ENCODE assay signal across 18 cellular contexts in genomic region chr9:93252116-93252780, GRCh38.
DNase-seq lines count a peak whose midpoint lies in the region; ATAC-seq and TF ChIP-seq lines count a peak whose summit lies in the region.
"Had no signal": no experiment of that assay in that cellular context is flagged by ENCODE, and none has a peak within 500 bp of the region (broad histone marks: within the 10 kb centered on the region; RNA-seq: fewer than 3 reads in every experiment).

No MANE protein-coding gene starts in this region.

- DNase-seq in cerebellar cortex (ENCODE audit: low spot score) = peak; percentile 50
- peak in 4 of 5 donors; percentile 39 to 58 (median 48) for DNase-seq in heart left ventricle
- DNase-seq in mesenteric fat pad (ENCODE audit: low spot score) = peak; percentile 57
- peak; percentile 39 for DNase-seq in upper lobe of right lung
- no peak for DNase-seq in amniotic stem cell (lab: John Stamatoyannopoulos, UW)
- no peak for DNase-seq in stimulated activated CD4-positive, alpha-beta T cell treated with anti-CD3 and anti-CD28 coated beads, Interleukin-15, amount 100 ng/mL, for 24 hours
- no peak for DNase-seq in NCI-H2107 (lab: John Stamatoyannopoulos, UW)
- DNase-seq: ACHN; AML-193; CD4-positive, alpha-beta T cell; H7; KG1; NCI-H1417 treated with DMSO at 0.1 percent for 48 hours; NCI-H2029 treated with DMSO at 0.1 percent for 48 hours; NCI-H2227 treated with DMSO at 0.1 percent for 48 hours; NCI-H524 had no signal

- H3K27ac ChIP-seq in heart left ventricle (peak overlapping the region in 1 of 12 donors; percentile 4), upper lobe of right lung (no peak overlapping the region)

- H3K4me3 ChIP-seq in heart left ventricle (no peak overlapping the region), upper lobe of right lung (no peak overlapping the region)

- H3K36me3 ChIP-seq in heart left ventricle (peaks cover 0 to 31% (median 3%) of the 10 kb centered on the region in 9 donors), upper lobe of right lung (no peaks in the 10 kb centered on the region)

- H3K27me3 ChIP-seq in heart left ventricle (no peaks in the 10 kb centered on the region), upper lobe of right lung (no peaks in the 10 kb centered on the region)

- peak; percentile 67 to 79 (median 74) for ATAC-seq in heart left ventricle
- ATAC-seq in upper lobe of right lung = no peak
- ATAC-seq: HepG2, Panc1 had no signal

- TF ChIP-seq POLR2A in heart left ventricle (IDR thresholded peaks at IDR 0.05) = no peak

- H3K4me1 ChIP-seq in heart left ventricle = peaks cover 0 to 17% (median 0%) of the 10 kb centered on the region in 12 donors
- no peaks in the 10 kb centered on the region for H3K4me1 ChIP-seq in upper lobe of right lung

- WGBS in heart left ventricle, 4 donors = 62 to 73% (median 66%) methylated on average over 14 of the region's 14 CpGs

- TF ChIP-seq CTCF in heart left ventricle (IDR thresholded peaks at IDR 0.05) (no peak), upper lobe of right lung (IDR thresholded peaks at IDR 0.05) (no peak)

- intact Hi-C loops in heart left ventricle (cut with DNase I) = no loop called here
- intact Hi-C loops in upper lobe of right lung (cut with DNase I) = no loop called here

- H3K9me3 ChIP-seq in heart left ventricle = no peaks in the 10 kb centered on the region
- H3K9me3 ChIP-seq in upper lobe of right lung = no peaks in the 10 kb centered on the region

Comparison
In these comparisons a context has a peak if more than half of its experiments do, and no peak if none do; other contexts are left out.
1. DNase-seq: peak in cerebellar cortex (single experiment), heart left ventricle (4 of 5), mesenteric fat pad (single experiment) and upper lobe of right lung (single experiment); none in amniotic stem cell (single experiment), stimulated activated CD4-positive, alpha-beta T cell treated with anti-CD3 and anti-CD28 coated beads, Interleukin-15, amount 100 ng/mL, for 24 hours (single experiment) and NCI-H2107 (single experiment).